ENCODE assay signal across 25 cellular contexts in the genomic region with DNA sequence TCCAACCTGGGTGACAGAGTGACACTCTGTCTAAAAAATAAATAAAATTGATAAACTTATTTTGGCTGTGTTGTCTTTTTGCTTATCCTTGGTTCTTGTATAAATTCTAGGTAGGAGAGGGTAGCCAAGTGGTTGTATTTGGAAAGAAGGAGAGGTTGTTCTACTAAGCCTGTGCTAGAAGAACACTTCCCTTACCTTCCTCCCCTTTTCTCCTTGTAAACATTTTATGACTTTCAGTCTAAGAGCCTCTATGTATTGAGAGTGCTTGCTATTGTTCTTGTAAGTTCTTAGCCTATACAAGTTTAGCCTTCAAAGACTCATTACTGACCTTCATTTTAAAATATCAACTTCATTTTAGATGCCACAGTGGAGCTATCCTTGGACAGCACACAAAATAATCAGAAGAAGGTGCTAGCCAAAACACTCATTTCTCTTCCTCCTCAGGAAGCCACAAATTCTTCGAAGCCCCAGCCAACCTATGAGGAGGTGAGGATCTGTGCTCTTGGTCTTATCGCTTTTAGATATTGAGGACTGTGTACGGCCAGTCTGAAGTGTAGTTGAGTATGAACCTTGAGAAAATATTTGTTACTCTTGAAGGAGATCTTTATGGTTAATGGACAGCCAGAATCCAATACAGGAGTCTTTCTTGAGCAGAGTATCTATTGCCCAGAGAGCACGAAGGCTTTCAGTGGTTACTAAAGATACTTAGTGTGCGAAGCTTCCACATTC. TPM values are rescaled to one million over a fixed set of nuclear protein-coding genes. Genes with fewer than 3 reads are reported as not detected.
DNase-seq lines count a peak whose midpoint lies in the region; ATAC-seq and TF ChIP-seq lines count a peak whose summit lies in the region.
"Had no signal": no experiment of that assay in that cellular context is flagged by ENCODE, and none has a peak within 500 bp of the region (broad histone marks: within the 10 kb centered on the region; RNA-seq: fewer than 3 reads in every experiment).

No MANE protein-coding gene starts in this region.

- H3K36me3 ChIP-seq in hepatocyte (replicated peaks; ENCODE audit: insufficient read depth, low read depth) (no peaks in the 10 kb centered on the region), mucosa of descending colon (ENCODE audit: low read depth) (peaks cover 23% of the 10 kb centered on the region), upper lobe of left lung (peaks cover 3 to 100% (median 49%) of the 10 kb centered on the region in 4 donors)

- H3K4me3 ChIP-seq in hepatocyte (no peak overlapping the region), mucosa of descending colon (no peak overlapping the region), upper lobe of left lung (no peak overlapping the region)
- H3K4me3 ChIP-seq: HAP-1, SJSA1 had no signal

- no peaks in the 10 kb centered on the region for H4K20me1 ChIP-seq in hepatocyte (ENCODE audit: insufficient read depth, poor library complexity, severe bottlenecking)

- H2AFZ ChIP-seq in hepatocyte = no peak overlapping the region

- CTCF ChIA-PET in activated CD8-positive, alpha-beta T cell treated with anti-CD3 and anti-CD28 coated beads, Interleukin-2, amount 10 ng/mL, durations not matched to agents 7 days and 5 days (lab: Charles Lee) = interaction anchor here (0.8 to 1.9 kb wide), 4 partner anchors 12 to 50 kb away, joined by 3 to 10 read pairs (median 4); no protein-coding TSS in a partner anchor
- CTCF ChIA-PET in activated CD8-positive, alpha-beta T cell treated with anti-CD3 and anti-CD28 coated beads for 36 hours (lab: Charles Lee) = no interaction called here

- POLR2A ChIA-PET in activated CD8-positive, alpha-beta T cell treated with anti-CD3 and anti-CD28 coated beads, Interleukin-2, amount 10 ng/mL, durations not matched to agents 7 days and 5 days (lab: Charles Lee) = no interaction called here
- POLR2A ChIA-PET in activated CD8-positive, alpha-beta T cell treated with anti-CD3 and anti-CD28 coated beads for 36 hours (lab: Charles Lee) = interaction anchor here (1.4 kb wide), 1 partner anchor 19 kb away, joined by 5 read pairs; no protein-coding TSS in a partner anchor

- H3K27me3 ChIP-seq in hepatocyte (no peaks in the 10 kb centered on the region), upper lobe of left lung (no peaks in the 10 kb centered on the region)
- H3K27me3 ChIP-seq: SJSA1 had no signal

- H3K27ac ChIP-seq in hepatocyte = peak overlapping the region; percentile 51
- peak overlapping the region in 1 of 4 donors; percentile 3 for H3K27ac ChIP-seq in upper lobe of left lung
- H3K27ac ChIP-seq: SJSA1 had no signal

- TF ChIP-seq EP300 in upper lobe of left lung (IDR thresholded peaks at IDR 0.05) = peak in 1 of 4 donors; percentile 21

- peak overlapping the region; percentile 28 for H3K4me2 ChIP-seq in hepatocyte

- H3K9me3 ChIP-seq in hepatocyte (ENCODE audit: low read depth) = no peaks in the 10 kb centered on the region
- H3K9me3 ChIP-seq in mucosa of descending colon = no peaks in the 10 kb centered on the region
- H3K9me3 ChIP-seq in upper lobe of left lung = no peaks in the 10 kb centered on the region
- H3K9me3 ChIP-seq: HAP-1, SJSA1 had no signal

- no peaks in the 10 kb centered on the region for H3K27me3 Mint-ChIP-seq in activated CD8-positive, alpha-beta T cell treated with anti-CD3 and anti-CD28 coated beads, Interleukin-2, amount 10 ng/mL, durations not matched to agents 7 days and 5 days (ENCODE audit: low read depth)
- no peaks in the 10 kb centered on the region for H3K27me3 Mint-ChIP-seq in activated CD8-positive, alpha-beta T cell treated with anti-CD3 and anti-CD28 coated beads for 36 hours

- H3K4me3 Mint-ChIP-seq in activated CD8-positive, alpha-beta T cell treated with anti-CD3 and anti-CD28 coated beads, Interleukin-2, amount 10 ng/mL, durations not matched to agents 7 days and 5 days = no peak overlapping the region
- H3K4me3 Mint-ChIP-seq in activated CD8-positive, alpha-beta T cell treated with anti-CD3 and anti-CD28 coated beads for 36 hours = no peak overlapping the region
- H3K4me3 Mint-ChIP-seq: HFFc6 had no signal

- H3K4me1 ChIP-seq in hepatocyte (ENCODE audit: insufficient read depth) (peaks cover 6% of the 10 kb centered on the region), mucosa of descending colon (ENCODE audit: low read depth) (no peaks in the 10 kb centered on the region), upper lobe of left lung (peaks cover 0 to 20% (median 14%) of the 10 kb centered on the region in 4 donors)
- H3K4me1 ChIP-seq: HAP-1, SJSA1 had no signal

- peak overlapping the region; percentile 13 for H3K27ac Mint-ChIP-seq in activated CD8-positive, alpha-beta T cell treated with anti-CD3 and anti-CD28 coated beads, Interleukin-2, amount 10 ng/mL, durations not matched to agents 7 days and 5 days
- H3K27ac Mint-ChIP-seq in activated CD8-positive, alpha-beta T cell treated with anti-CD3 and anti-CD28 coated beads for 36 hours = no peak overlapping the region
- H3K27ac Mint-ChIP-seq: HFFc6 had no signal

- H3K9me3 Mint-ChIP-seq in activated CD8-positive, alpha-beta T cell treated with anti-CD3 and anti-CD28 coated beads, Interleukin-2, amount 10 ng/mL, durations not matched to agents 7 days and 5 days (ENCODE audit: insufficient read depth) = no peaks in the 10 kb centered on the region
- H3K9me3 Mint-ChIP-seq in activated CD8-positive, alpha-beta T cell treated with anti-CD3 and anti-CD28 coated beads for 36 hours = no peaks in the 10 kb centered on the region
- H3K9me3 Mint-ChIP-seq: HFFc6 had no signal

- H3K79me2 ChIP-seq in hepatocyte = peaks cover 45% of the 10 kb centered on the region

- H3K36me3 Mint-ChIP-seq in activated CD8-positive, alpha-beta T cell treated with anti-CD3 and anti-CD28 coated beads, Interleukin-2, amount 10 ng/mL, durations not matched to agents 7 days and 5 days (ENCODE audit: low read depth) = peaks cover 48% of the 10 kb centered on the region
- peaks cover 32% of the 10 kb centered on the region for H3K36me3 Mint-ChIP-seq in activated CD8-positive, alpha-beta T cell treated with anti-CD3 and anti-CD28 coated beads for 36 hours (ENCODE audit: low read depth)

- WGBS in hepatocyte (ENCODE audit: low lambda C conversion rate, missing lambda C conversion rate) = 77% methylated on average over 5 of the region's 5 CpGs
- WGBS in upper lobe of left lung, 2 donors = 61 to 67% methylated on average over 5 of the region's 5 CpGs

- no peak for TF ChIP-seq POLR2A in upper lobe of left lung (IDR thresholded peaks at IDR 0.05)

- peaks cover 4% of the 10 kb centered on the region for H3K4me1 Mint-ChIP-seq in activated CD8-positive, alpha-beta T cell treated with anti-CD3 and anti-CD28 coated beads, Interleukin-2, amount 10 ng/mL, durations not matched to agents 7 days and 5 days (ENCODE audit: low read depth)
- H3K4me1 Mint-ChIP-seq in activated CD8-positive, alpha-beta T cell treated with anti-CD3 and anti-CD28 coated beads for 36 hours (ENCODE audit: low read depth) = no peaks in the 10 kb centered on the region

- DNase-seq in activated CD8-positive, alpha-beta T cell treated with anti-CD3 and anti-CD28 coated beads, Interleukin-2, amount 10 ng/mL, durations not matched to agents 7 days and 5 days = no peak
- DNase-seq in activated CD8-positive, alpha-beta T cell treated with anti-CD3 and anti-CD28 coated beads for 36 hours = no peak
- DNase-seq in hepatocyte (ENCODE audit: low spot score) (no peak), mucosa of descending colon (no peak), upper lobe of left lung (no peak)
- DNase-seq: 8988T, ACHN, DMS153, GOT3, HFFc6, Karpas-422, NCI-H1092, NCI-H1417 treated with DMSO at 0.1 percent for 48 hours, NCI-H1694 treated with DMSO at 0.1 percent for 48 hours, NCI-H2081, NCI-H2227 treated with DMSO at 0.1 percent for 48 hours, NCI-H526 treated with DMSO at 0.1 percent for 48 hours, Right ventricle myocardium superior, RPMI8226 had no signal

- no peak for TF ChIP-seq CTCF in activated CD8-positive, alpha-beta T cell treated with anti-CD3 and anti-CD28 coated beads for 36 hours (IDR thresholded peaks at IDR 0.05)
- TF ChIP-seq CTCF in hepatocyte (IDR thresholded peaks at IDR 0.05; ENCODE audit: poor library complexity) (no peak), mucosa of descending colon (IDR thresholded peaks at IDR 0.05) (no peak), upper lobe of left lung (IDR thresholded peaks at IDR 0.05) (no peak)

- ATAC-seq in activated CD8-positive, alpha-beta T cell treated with anti-CD3 and anti-CD28 coated beads, Interleukin-2, amount 10 ng/mL, durations not matched to agents 7 days and 5 days = no peak
- ATAC-seq in activated CD8-positive, alpha-beta T cell treated with anti-CD3 and anti-CD28 coated beads for 36 hours = no peak
- peak; percentile 36 for ATAC-seq in mucosa of descending colon
- ATAC-seq in upper lobe of left lung (ENCODE audit: low FRiP score in 2 of 2) = peak; percentile 40 to 91
- ATAC-seq in GM19023 (IDR thresholded peaks at IDR 0.05; ENCODE audit: unreplicated experiment) = no peak
- ATAC-seq in HG02623 (IDR thresholded peaks at IDR 0.05; ENCODE audit: unreplicated experiment) = no peak
- ATAC-seq in HG03354 (IDR thresholded peaks at IDR 0.05; ENCODE audit: poor library complexity, severe bottlenecking, unreplicated experiment) = no peak
- ATAC-seq: HepG2 had no signal

- intact Hi-C loops in activated CD8-positive, alpha-beta T cell treated with anti-CD3 and anti-CD28 coated beads for 36 hours (cut with micrococcal nuclease) = no loop called here
- intact Hi-C loops in mucosa of descending colon (cut with DNase I, micrococcal nuclease) = no loop called here

- H3K9me2 ChIP-seq in hepatocyte (replicated peaks; ENCODE audit: insufficient read depth) = no peaks in the 10 kb centered on the region

RNA-seq across cellular contexts. Expression of a gene that starts 22.1 kb away (rescaled TPM):
- total RNA-seq in activated CD8-positive, alpha-beta T cell treated with anti-CD3 and anti-CD28 coated beads, Interleukin-2, amount 10 ng/mL, durations not matched to agents 7 days and 5 days = 100 to 1,000 TPM; 109 to 124 TPM
- 10 to 100 TPM; 75.6 to 80.1 TPM for total RNA-seq in activated CD8-positive, alpha-beta T cell treated with anti-CD3 and anti-CD28 coated beads for 36 hours
- total RNA-seq in hepatocyte (64.9 and 73.9 TPM in 2 replicates), mucosa of descending colon (100 to 1,000 TPM; 110 to 122 (median 118) TPM), upper lobe of left lung (100 to 1,000 TPM; 103 to 234 (median 154) TPM)
- polyA plus RNA-seq in hepatocyte = 95.3 and 103 TPM in 2 replicates

RNA-seq across cellular contexts. Expression of a gene that starts 24.3 kb away (rescaled TPM):
- 10 to 100 TPM; 78.7 to 80.9 TPM for total RNA-seq in activated CD8-positive, alpha-beta T cell treated with anti-CD3 and anti-CD28 coated beads, Interleukin-2, amount 10 ng/mL, durations not matched to agents 7 days and 5 days
- total RNA-seq in activated CD8-positive, alpha-beta T cell treated with anti-CD3 and anti-CD28 coated beads for 36 hours = 10 to 100 TPM; 88.3 to 99.4 TPM
- total RNA-seq in hepatocyte (228 and 247 TPM in 2 replicates), mucosa of descending colon (10 to 100 TPM; 49.7 to 94.5 (median 78.9) TPM), upper lobe of left lung (10 to 100 TPM; 38.8 to 70.3 (median 49.2) TPM)
- 193 and 256 TPM in 2 replicates for polyA plus RNA-seq in hepatocyte

RNA-seq across cellular contexts. Expression of a gene that starts 33.6 kb away (rescaled TPM):
- total RNA-seq in activated CD8-positive, alpha-beta T cell treated with anti-CD3 and anti-CD28 coated beads, Interleukin-2, amount 10 ng/mL, durations not matched to agents 7 days and 5 days = under 1 TPM; 0.47 to 0.58 TPM
- total RNA-seq in activated CD8-positive, alpha-beta T cell treated with anti-CD3 and anti-CD28 coated beads for 36 hours = 1 to 10 TPM; 1.6 to 1.8 TPM
- total RNA-seq in hepatocyte = 4.3 and 7.7 TPM in 2 replicates
- polyA plus RNA-seq in hepatocyte = 6.3 and 7.5 TPM in 2 replicates
- total RNA-seq in mucosa of descending colon = under 1 TPM; 0.29 to 0.35 (median 0.29) TPM
- total RNA-seq in upper lobe of left lung = 10 to 100 TPM in 5 of 6 donors, 1 to 10 TPM in 1; 9.6 to 44.0 (median 24.8) TPM

RNA-seq across cellular contexts. Expression of a gene that starts 44.9 kb away (rescaled TPM):
- total RNA-seq in activated CD8-positive, alpha-beta T cell treated with anti-CD3 and anti-CD28 coated beads, Interleukin-2, amount 10 ng/mL, durations not matched to agents 7 days and 5 days = 100 to 1,000 TPM; 378 to 386 TPM
- total RNA-seq in activated CD8-positive, alpha-beta T cell treated with anti-CD3 and anti-CD28 coated beads for 36 hours = 100 to 1,000 TPM; 223 to 227 TPM
- total RNA-seq in hepatocyte (799 and 814 TPM in 2 replicates), mucosa of descending colon (100 to 1,000 TPM; 207 to 396 (median 239) TPM), upper lobe of left lung (100 to 1,000 TPM in 5 of 6 donors, 10 to 100 TPM in 1; 87.0 to 497 (median 286) TPM)
- polyA plus RNA-seq in hepatocyte = 1,542 and 1,693 TPM in 2 replicates

Comparison
In these comparisons a context has a peak if more than half of its experiments do, and no peak if none do; other contexts are left out.
1. ATAC-seq: peak in mucosa of descending colon (single experiment) and upper lobe of left lung (2 of 2); none in activated CD8-positive, alpha-beta T cell treated with anti-CD3 and anti-CD28 coated beads, Interleukin-2, amount 10 ng/mL, durations not matched to agents 7 days and 5 days (single experiment), activated CD8-positive, alpha-beta T cell treated with anti-CD3 and anti-CD28 coated beads for 36 hours (single experiment), GM19023 (single experiment), HG02623 (single experiment) and HG03354 (single experiment).